1 cellular context compared by ENCODE assay signal in genomic region chr1:25090707-25091422, GRCh38.
TF ChIP-seq lines count a peak whose summit lies in the region.

No MANE protein-coding gene starts in this region.

TF ChIP-seq in IMR-90, 13 proteins besides CTCF, POLR2A, EP300 and RAD21 (continued from another document):
- TF ChIP-seq MXI1 (IDR thresholded peaks at IDR 0.05; ENCODE audit: borderline replicate concordance, low read depth, low read length) = no peak
- no peak for TF ChIP-seq RCOR1 (IDR thresholded peaks at IDR 0.05; ENCODE audit: insufficient replicate concordance, low read length)
- TF ChIP-seq NFE2L2 (IDR thresholded peaks at IDR 0.05; ENCODE audit: low read depth, low read length) = no peak
- TF ChIP-seq MAZ (IDR thresholded peaks at IDR 0.05; ENCODE audit: borderline replicate concordance, low read depth, low read length) = no peak
- TF ChIP-seq BHLHE40 (IDR thresholded peaks at IDR 0.05; ENCODE audit: low read depth, low read length) = no peak
- no peak for TF ChIP-seq CHD1 (IDR thresholded peaks at IDR 0.05; ENCODE audit: low read depth, low read length)
- TF ChIP-seq, protein P1, sequence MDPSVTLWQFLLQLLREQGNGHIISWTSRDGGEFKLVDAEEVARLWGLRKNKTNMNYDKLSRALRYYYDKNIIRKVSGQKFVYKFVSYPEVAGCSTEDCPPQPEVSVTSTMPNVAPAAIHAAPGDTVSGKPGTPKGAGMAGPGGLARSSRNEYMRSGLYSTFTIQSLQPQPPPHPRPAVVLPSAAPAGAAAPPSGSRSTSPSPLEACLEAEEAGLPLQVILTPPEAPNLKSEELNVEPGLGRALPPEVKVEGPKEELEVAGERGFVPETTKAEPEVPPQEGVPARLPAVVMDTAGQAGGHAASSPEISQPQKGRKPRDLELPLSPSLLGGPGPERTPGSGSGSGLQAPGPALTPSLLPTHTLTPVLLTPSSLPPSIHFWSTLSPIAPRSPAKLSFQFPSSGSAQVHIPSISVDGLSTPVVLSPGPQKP (IDR thresholded peaks at IDR 0.05; ENCODE audit: borderline replicate concordance, low read depth, low read length) = no peak
